ENCODE assay signal across 8 cellular contexts in genomic region chr14:53152909-53153701, GRCh38. TPM values are rescaled to one million over a fixed set of nuclear protein-coding genes. Genes with fewer than 3 reads are reported as not detected.
DNase-seq lines count a peak whose midpoint lies in the region; ATAC-seq, FAIRE-seq and TF ChIP-seq lines count a peak whose summit lies in the region.

TSS of gene DDHD1 (minus strand) at chr14:53153323. CDS start at chr14:53153098, 225 bp downstream.

- DNase-seq in GM12892 (ENCODE audit: insufficient read length) (peak; percentile 84), NCI-H128 (lab: John Stamatoyannopoulos, UW; ENCODE audit: unreplicated experiment) (peak; percentile 42), right cardiac atrium (peak; percentile 78 to 93 (median 92)), renal cortical epithelial cell (ENCODE audit: low read depth) (peak; percentile 7), aorta (peak; percentile 86 to 91)

- no peaks in the 10 kb centered on the region for H3K36me3 ChIP-seq in aorta (ENCODE audit: control insufficient read depth in 1 of 2, insufficient read depth in 2 of 2, low read length in 1 of 2)

- H3K4me1 ChIP-seq in right cardiac atrium (ENCODE audit: control insufficient read depth, insufficient read depth, low read length) = no peaks in the 10 kb centered on the region
- peaks cover 0 to 2% of the 10 kb centered on the region in 2 donors for H3K4me1 ChIP-seq in aorta (ENCODE audit: control insufficient read depth in 1 of 2, insufficient read depth in 2 of 2, low read length in 2 of 2)

- FAIRE-seq in GM12892 (lab: Jason Lieb, UNC) = peak; percentile 87

- H3K27me3 ChIP-seq in right cardiac atrium (ENCODE audit: control insufficient read depth, insufficient read depth) = no peaks in the 10 kb centered on the region
- H3K27me3 ChIP-seq in aorta (ENCODE audit: control insufficient read depth in 1 of 2, insufficient read depth in 2 of 2, low read length in 1 of 2) = no peaks in the 10 kb centered on the region

- H3K9me3 ChIP-seq in right cardiac atrium (ENCODE audit: control insufficient read depth, low read length) (no peaks in the 10 kb centered on the region), aorta (ENCODE audit: control insufficient read depth, low read length) (no peaks in the 10 kb centered on the region)

- intact Hi-C loops in T-helper 2 cell treated with Interferon-gamma antibody and Interleukin-4, amounts not matched to agents 100 ng/mL and 5 ng/mL, for 36 hours (cut with micrococcal nuclease) = loop anchor here (1.0 to 10.0 kb wide), 10 partner anchors 14 to 1288 kb away; partner anchors contain the start of genes CNIH1, GNPNAT1, GPR137C and PSMC6
- intact Hi-C loops in right cardiac atrium (cut with DNase I) (no loop called here), aorta (cut with DNase I) (loop anchor here in 1 of 2 donors (5.0 kb wide), 1 partner anchor 601 kb away; the partner anchor contains the start of genes GPR137C and TXNDC16)

- 1% methylated on average over 91 of the region's 91 CpGs for WGBS in right cardiac atrium
- 2% methylated on average over 81 to 91 of the region's 91 CpGs for WGBS in aorta, 2 donors

- H3K4me3 ChIP-seq in right cardiac atrium (ENCODE audit: low read length) (peak within 1 kb of the TSS; percentile 68), aorta (ENCODE audit: low read length in 2 of 2) (peak within 1 kb of the TSS; percentile 44 to 83)

- ATAC-seq in HG02678 (IDR thresholded peaks at IDR 0.05; ENCODE audit: unreplicated experiment) = peak; percentile 75
- peak; percentile 95 to 97 for ATAC-seq in right cardiac atrium
- ATAC-seq in aorta (ENCODE audit: low FRiP score) = peak; percentile 92

- H3K27ac ChIP-seq in angular gyrus (ENCODE audit: low read depth, low read length) = peak within 1 kb of the TSS; percentile 91
- peak within 1 kb of the TSS; percentile 87 for H3K27ac ChIP-seq in right cardiac atrium (ENCODE audit: low read length)
- H3K27ac ChIP-seq in aorta (ENCODE audit: low read depth in 1 of 2, low read length in 2 of 2) = peak within 1 kb of the TSS; percentile 77 to 96

- peak; percentile 80 for TF ChIP-seq POLR2A in GM12892 (IDR thresholded peaks at IDR 0.05; ENCODE audit: low read depth, low read length)

RNA-seq across cellular contexts. Expression of gene DDHD1, which starts in this region (rescaled TPM):
- polyA plus RNA-seq in GM12892 (2012; ENCODE audit: missing spikeins) = 26.3 TPM
- 69.8 and 71.1 TPM in 2 replicates for total RNA-seq in T-helper 2 cell treated with Interferon-gamma antibody and Interleukin-4, amounts not matched to agents 100 ng/mL and 5 ng/mL, for 36 hours
- 10 to 100 TPM in 1 of 4 donors, 1 to 10 TPM in 3; 9.5 to 10.8 (median 9.6) TPM for total RNA-seq in right cardiac atrium
- polyA plus RNA-seq in right cardiac atrium = 3.8 TPM
- total RNA-seq in renal cortical epithelial cell = 7.1 and 12.6 TPM in 2 replicates
- total RNA-seq in aorta = 10 to 100 TPM; 21.1 to 29.8 TPM
- 1 to 10 TPM; 1.1 to 6.0 TPM for polyA plus RNA-seq in aorta

Comparison
In these comparisons a context has a peak if more than half of its experiments do, and no peak if none do; other contexts are left out.
1. Peak in every context shown above with its lines: DNase-seq, ATAC-seq, H3K4me3 ChIP-seq and H3K27ac ChIP-seq.
2. DNase-seq: peak in every context shown above with its lines; median percentile 92 in right cardiac atrium; 88 in aorta; 84 in GM12892; 42 in NCI-H128; 7 in renal cortical epithelial cell.